In the genomic region with DNA sequence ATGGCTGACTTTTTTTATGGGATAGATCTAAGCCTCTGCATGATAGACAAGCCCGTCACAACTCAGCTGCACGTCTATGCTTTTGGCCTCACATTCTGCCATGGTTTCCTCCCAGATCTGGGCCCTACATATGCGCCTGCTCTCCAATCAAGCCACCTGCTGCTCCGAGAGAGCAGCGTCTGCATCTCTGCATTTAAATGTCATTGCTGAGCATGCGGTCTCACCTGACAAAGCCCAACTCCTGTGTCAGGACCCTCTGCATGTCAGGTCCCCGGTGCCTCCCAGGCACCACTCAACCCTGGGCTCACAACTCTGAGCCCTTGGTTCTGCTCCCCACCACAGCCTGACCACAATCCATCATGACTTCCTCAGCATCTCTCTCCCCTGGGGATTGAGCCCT, we compare ENCODE assay signal across 18 cellular contexts. TPM values are rescaled to one million over a fixed set of nuclear protein-coding genes. Genes with fewer than 3 reads are reported as not detected.
DNase-seq lines count a peak whose midpoint lies in the region; ATAC-seq, FAIRE-seq and TF ChIP-seq lines count a peak whose summit lies in the region.
"Had no signal": no experiment of that assay in that cellular context is flagged by ENCODE, and none has a peak within 500 bp of the region (broad histone marks: within the 10 kb centered on the region; RNA-seq: fewer than 3 reads in every experiment).

No MANE protein-coding gene starts in this region.

- H3K79me1 ChIP-seq in neuronal stem cell (ENCODE audit: low read depth, low read length): no peaks in the 10 kb centered on the region

- no peak overlapping the region for H2BK120ac ChIP-seq in neuronal stem cell (ENCODE audit: low read depth, low read length)

- no peak overlapping the region for H3K27ac ChIP-seq in GM23338 (ENCODE audit: low read depth)
- H3K27ac ChIP-seq in neuronal stem cell (replicated peaks; ENCODE audit: low read length): no peak overlapping the region
- H3K27ac ChIP-seq in kidney (ENCODE audit: low read depth in 2 of 2, low read length in 2 of 2): no peak overlapping the region
- H3K27ac ChIP-seq: A549 had no signal

- ATAC-seq in GM23338 (peak; percentile 40), WTC11 (peak; percentile 32; the same call in 1 of the 2 replicates)
- ATAC-seq: A549 had no signal

- CTCF ChIA-PET in WTC11 (lab: Charles Lee): interaction anchor here (2.1 kb wide), 1 partner anchor 9 kb away, joined by 7 read pairs; no protein-coding TSS in a partner anchor

- H3K14ac ChIP-seq in neuronal stem cell (ENCODE audit: low read length): no peak overlapping the region

- POLR2A ChIA-PET in WTC11 (lab: Charles Lee): no interaction called here

- peak overlapping the region; percentile 38 for H3K4me2 ChIP-seq in GM23338
- no peak overlapping the region for H3K4me2 ChIP-seq in neuronal stem cell (ENCODE audit: insufficient read depth, low read length, poor library complexity, severe bottlenecking)
- H3K4me2 ChIP-seq: A549 had no signal

- H3K4me3 Mint-ChIP-seq in GM23338 (no peak overlapping the region), WTC11 (no peak overlapping the region), glutamatergic neuron (ENCODE audit: unreplicated experiment) (peak overlapping the region; percentile 0)
- H3K4me3 Mint-ChIP-seq: CD4-positive, CD25-positive, alpha-beta regulatory T cell had no signal

- H3K79me2 ChIP-seq in GM23338 (replicated peaks; ENCODE audit: insufficient read depth): no peaks in the 10 kb centered on the region

- H3K36me3 Mint-ChIP-seq in GM23338 (ENCODE audit: low read depth) (no peaks in the 10 kb centered on the region), WTC11 (no peaks in the 10 kb centered on the region), glutamatergic neuron (ENCODE audit: unreplicated experiment) (no peaks in the 10 kb centered on the region)

- H3K4me1 Mint-ChIP-seq in GM23338 (peaks cover 56% of the 10 kb centered on the region), WTC11 (peaks cover 63% of the 10 kb centered on the region), glutamatergic neuron (ENCODE audit: low read depth, unreplicated experiment) (peaks cover 45% of the 10 kb centered on the region)
- H3K4me1 Mint-ChIP-seq: CD4-positive, CD25-positive, alpha-beta regulatory T cell had no signal

- no peak overlapping the region for H3K18ac ChIP-seq in neuronal stem cell (ENCODE audit: low read length)

- H2BK15ac ChIP-seq in neuronal stem cell (ENCODE audit: low read length): no peak overlapping the region

- H4K8ac ChIP-seq in neuronal stem cell (ENCODE audit: low read depth, low read length): no peak overlapping the region

- H3K9me3 Mint-ChIP-seq in GM23338 (no peaks in the 10 kb centered on the region), WTC11 (no peaks in the 10 kb centered on the region), glutamatergic neuron (ENCODE audit: unreplicated experiment) (peaks cover 17% of the 10 kb centered on the region)

- DNase-seq in GM23338 (ENCODE audit: low spot score): peak; percentile 46
- DNase-seq in WTC11 (ENCODE audit: low spot score): no peak
- DNase-seq in glutamatergic neuron: no peak
- no peak for DNase-seq in neuronal stem cell (ENCODE audit: low spot score)
- DNase-seq in DMS153 (lab: John Stamatoyannopoulos, UW): no peak
- DNase-seq in kidney: no peak
- no peak for DNase-seq in AG08395 (ENCODE audit: low spot score)
- DNase-seq in COLO829 (ENCODE audit: low spot score): no peak
- DNase-seq: Calu3; CD4-positive, CD25-positive, alpha-beta regulatory T cell; DMS79 treated with DMSO at 0.1 percent for 48 hours; EL; IMR-90; KBM-7 had no signal

- H3K27me3 Mint-ChIP-seq in GM23338 (ENCODE audit: insufficient read depth, low read depth, poor library complexity) (peaks cover 26% of the 10 kb centered on the region), WTC11 (ENCODE audit: low read depth) (no peaks in the 10 kb centered on the region; the same call in 1 of the 2 replicates), glutamatergic neuron (ENCODE audit: unreplicated experiment) (peaks cover 12% of the 10 kb centered on the region)
- H3K27me3 Mint-ChIP-seq: CD4-positive, CD25-positive, alpha-beta regulatory T cell had no signal

- H3K23ac ChIP-seq in neuronal stem cell (ENCODE audit: low read depth, low read length, poor library complexity): no peak overlapping the region

- peak overlapping the region; percentile 36 for H2AK5ac ChIP-seq in neuronal stem cell (ENCODE audit: low read depth, low read length)

- H3K9me2 ChIP-seq in GM23338 (ENCODE audit: insufficient read depth): no peaks in the 10 kb centered on the region

- no peak overlapping the region for H2BK5ac ChIP-seq in neuronal stem cell (ENCODE audit: low read length)

- no peak overlapping the region for H3K4ac ChIP-seq in neuronal stem cell (ENCODE audit: low read length)

- H3F3A ChIP-seq in GM23338 (replicated peaks; ENCODE audit: low read depth): no peaks in the 10 kb centered on the region

- 0 out of 2 replicates have a peak overlapping the region, but pooled peaks have one; percentile 56 for H2AFZ ChIP-seq in GM23338
- no peak overlapping the region for H2AFZ ChIP-seq in neuronal stem cell (ENCODE audit: low read length)

- no CpG with 5 or more reads among the region's 7 CpGs for WGBS in neuronal stem cell (ENCODE audit: extremely low coverage in 2 of 2, insufficient read length in 2 of 2, insufficient replicate concordance in 1 of 2), 2 donors

- intact Hi-C loops in kidney (cut with DNase I): no loop called here

- H3K4me3 ChIP-seq in GM23338: no peak overlapping the region
- no peak overlapping the region for H3K4me3 ChIP-seq in neuronal stem cell (ENCODE audit: low read length in 2 of 2)
- H3K4me3 ChIP-seq in kidney (ENCODE audit: low read length in 2 of 2): no peak overlapping the region
- H3K4me3 ChIP-seq: A549 had no signal

- H3K9ac ChIP-seq in neuronal stem cell (ENCODE audit: low read depth, low read length, poor library complexity): peak overlapping the region; percentile 2
- H3K9ac ChIP-seq in kidney (ENCODE audit: low read length in 2 of 2): no peak overlapping the region

- H4K91ac ChIP-seq in neuronal stem cell (ENCODE audit: low read depth, low read length, poor library complexity): no peak overlapping the region

- H4K20me1 ChIP-seq in GM23338 (replicated peaks; ENCODE audit: insufficient read depth): no peaks in the 10 kb centered on the region

- H2BK12ac ChIP-seq in neuronal stem cell (ENCODE audit: low read length): no peak overlapping the region

- H3K27me3 ChIP-seq in GM23338 (ENCODE audit: insufficient read depth) (no peaks in the 10 kb centered on the region), neuronal stem cell (ENCODE audit: control insufficient read depth in 3 of 3, insufficient read depth in 3 of 3, low read depth in 1 of 3, low read length in 3 of 3) (no peaks in the 10 kb centered on the region)

- H3K27ac Mint-ChIP-seq in GM23338: no peak overlapping the region
- no peak overlapping the region for H3K27ac Mint-ChIP-seq in WTC11
- no peak overlapping the region for H3K27ac Mint-ChIP-seq in glutamatergic neuron (ENCODE audit: unreplicated experiment)

- FAIRE-seq in kidney (lab: Jason Lieb, UNC): no peak
- FAIRE-seq: A549, G401.6, GM12892, H54 had no signal

- H3K4me1 ChIP-seq in GM23338 (ENCODE audit: insufficient read depth) (peaks cover 36% of the 10 kb centered on the region), neuronal stem cell (ENCODE audit: control insufficient read depth in 2 of 2, insufficient read depth in 1 of 2, low read depth in 1 of 2, low read length in 2 of 2) (peaks cover 23 to 25% of the 10 kb centered on the region in 2 donors), kidney (ENCODE audit: control insufficient read depth in 1 of 2, insufficient read depth in 1 of 2, low read depth in 1 of 2, low read length in 2 of 2) (peaks cover 13 to 15% of the 10 kb centered on the region in 2 donors)
- H3K4me1 ChIP-seq: A549 had no signal

- H3K36me3 ChIP-seq in GM23338 (ENCODE audit: insufficient read depth): no peaks in the 10 kb centered on the region
- no peaks in the 10 kb centered on the region for H3K36me3 ChIP-seq in neuronal stem cell (replicated peaks in 1 of 2; ENCODE audit: control insufficient read depth in 2 of 2, insufficient read depth in 2 of 2, low read length in 2 of 2)
- H3K36me3 ChIP-seq in kidney (ENCODE audit: control insufficient read depth in 1 of 2, insufficient read depth in 2 of 2, low read length in 2 of 2): peaks cover 29 to 31% of the 10 kb centered on the region in 2 donors

- H3K9me3 ChIP-seq in neuronal stem cell (replicated peaks in 1 of 2; ENCODE audit: control insufficient read depth in 2 of 2, insufficient read depth in 1 of 2, low read depth in 1 of 2, low read length in 2 of 2): no peaks in the 10 kb centered on the region
- no peaks in the 10 kb centered on the region for H3K9me3 ChIP-seq in kidney (ENCODE audit: control insufficient read depth in 1 of 2, low read length in 2 of 2)
- H3K9me3 ChIP-seq: A549 had no signal

- TF ChIP-seq CTCF in GM23338 (conservative IDR thresholded peaks at IDR 0.05; ENCODE audit: low read depth in 2 of 2) (no peak), WTC11 (IDR thresholded peaks at IDR 0.05) (no peak), glutamatergic neuron (IDR thresholded peaks at IDR 0.05; ENCODE audit: partially characterized antibody, unreplicated experiment) (no peak), kidney (IDR thresholded peaks at IDR 0.05; ENCODE audit: borderline replicate concordance, extremely low read depth, insufficient read depth) (no peak)

TF ChIP-seq in GM23338, 12 proteins besides CTCF, POLR2A, EP300 and RAD21 (continues in another document):
- TF ChIP-seq EZH2 (IDR thresholded peaks at IDR 0.05; ENCODE audit: low read depth, unreplicated experiment) (no peak), ZNF331 (CRISPR knock-in tag; IDR thresholded peaks at IDR 0.05; ENCODE audit: low read depth) (no peak)

TF ChIP-seq in WTC11, 78 proteins besides CTCF, POLR2A, EP300 and RAD21 (continues in another document):
- TF ChIP-seq TEAD1 (CRISPR knock-in tag; IDR thresholded peaks at IDR 0.05): peak; percentile 22; the same call in 1 of the 2 replicates
- TF ChIP-seq NFATC4 (CRISPR knock-in tag; IDR thresholded peaks at IDR 0.05): no peak

RNA-seq across cellular contexts. Expression of a gene that starts 45.4 kb away (rescaled TPM):
- total RNA-seq in GM23338 (2014; rRNA removed; shearing (Covaris generic)): 77.7 and 85.3 TPM in 2 replicates
- polyA plus RNA-seq in GM23338 (2016; fragmentation: Nextera tagmentation; extraction: Ambion mirVana) (39.6 and 43.7 TPM in 2 replicates), kidney (ENCODE audit: insufficient read depth, low read depth, low replicate concordance) (37.6 TPM)
- total RNA-seq in WTC11 (2021) (72.3 to 93.7 TPM (median 76.7 TPM) in 3 replicates), glutamatergic neuron (ENCODE audit: unreplicated experiment) (365 TPM), kidney (48.3 TPM)
- polyA plus RNA-seq in neuronal stem cell (2013, experiment 1 of 2): 57.8 TPM
- 61.7 TPM for polyA plus RNA-seq in neuronal stem cell (2013, experiment 2 of 2)
